In genomic region chrX:109911046-109911445, GRCh38 we compare ENCODE assay signal across 9 cellular contexts.
A peak's percentile ranks its signal among the peaks of the same experiment; 100 is the strongest.
DNase-seq lines count a peak whose midpoint lies in the region; ATAC-seq and TF ChIP-seq lines count a peak whose summit lies in the region.
"Had no signal": no experiment of that assay in that cellular context is flagged by ENCODE, and none has a peak within 500 bp of the region (broad histone marks: within the 10 kb centered on the region; RNA-seq: fewer than 3 reads in every experiment).

No MANE protein-coding gene starts in this region.

- ATAC-seq in thoracic aorta (ENCODE audit: insufficient number of reproducible peaks, low FRiP score, low read depth) (no peak), HG02981 (IDR thresholded peaks at IDR 0.05; ENCODE audit: unreplicated experiment) (no peak)

- H3K27me3 ChIP-seq in fibroblast of lung (ENCODE audit: control insufficient read depth, insufficient read depth, low read length) (no peaks in the 10 kb centered on the region), thoracic aorta (replicated peaks; ENCODE audit: insufficient read depth) (no peaks in the 10 kb centered on the region)

- no peaks in the 10 kb centered on the region for H3K4me1 ChIP-seq in fibroblast of lung (ENCODE audit: control insufficient read depth, extremely low read depth, insufficient read depth, low read length)
- H3K4me1 ChIP-seq in thoracic aorta (ENCODE audit: control insufficient read depth in 1 of 2, low read depth in 2 of 2) = no peaks in the 10 kb centered on the region

- H3K4me2 ChIP-seq in fibroblast of lung (ENCODE audit: extremely low read depth, insufficient read depth, low read length) = no peak overlapping the region

- H3K9me3 ChIP-seq in fibroblast of lung (ENCODE audit: control insufficient read depth, insufficient read depth, low read depth, low read length) (no peaks in the 10 kb centered on the region), thoracic aorta (no peaks in the 10 kb centered on the region)

- no peaks in the 10 kb centered on the region for H3K79me2 ChIP-seq in fibroblast of lung (ENCODE audit: control insufficient read depth, insufficient read depth, low read length)

- DNase-seq in NCI-H1092 treated with DMSO at 0.1 percent for 48 hours (lab: John Stamatoyannopoulos, UW) = peak; percentile 16
- no peak for DNase-seq in NCI-H1092 (lab: John Stamatoyannopoulos, UW)
- DNase-seq in OCI-M1 (lab: John Stamatoyannopoulos, UW) = peak; percentile 33
- DNase-seq in fibroblast of lung (ENCODE audit: low read depth in 2 of 2) = peak in 1 of 2 donors; percentile 18
- no peak for DNase-seq in thoracic aorta (ENCODE audit: low spot score)
- DNase-seq in HUDEP-2 (lab: John Stamatoyannopoulos, UW; ENCODE audit: unreplicated experiment in 76 of 76) = no peak
- no peak for DNase-seq in stimulated activated CD4-positive, alpha-beta T cell treated with anti-CD3 and anti-CD28 coated beads, Interleukin-4, amount 100 ng/mL, for 1 hour
- DNase-seq: stimulated activated CD8-positive, alpha-beta memory T cell treated with anti-CD3 and anti-CD28 coated beads, Interleukin-4, amount 100 ng/mL, for 48 hours had no signal

- H4K20me1 ChIP-seq in fibroblast of lung (ENCODE audit: control insufficient read depth, extremely low read depth, insufficient read depth, low read length) = no peaks in the 10 kb centered on the region

- H3K4me3 ChIP-seq in fibroblast of lung (replicated peaks in 1 of 4; ENCODE audit: control extremely low read depth in 1 of 4, insufficient read depth in 1 of 4, low read depth in 3 of 4, low read length in 4 of 4) (no peak overlapping the region), thoracic aorta (no peak overlapping the region)

- no peak overlapping the region for H3K27ac ChIP-seq in fibroblast of lung (ENCODE audit: insufficient read depth, low read length)
- H3K27ac ChIP-seq in thoracic aorta = no peak overlapping the region

- TF ChIP-seq CTCF in fibroblast of lung (conservative IDR thresholded peaks at IDR 0.05 in 1 of 2, IDR thresholded peaks at IDR 0.05 in 1 of 2; ENCODE audit: low read depth in 1 of 2, low read length in 2 of 2) (peak; percentile 42 to 50), thoracic aorta (IDR thresholded peaks at IDR 0.05) (peak; percentile 34)

- no peak overlapping the region for H2AFZ ChIP-seq in fibroblast of lung (ENCODE audit: low read length)

- no peak overlapping the region for H3K9ac ChIP-seq in fibroblast of lung (ENCODE audit: insufficient read depth, low read length)

- H3K36me3 ChIP-seq in fibroblast of lung (ENCODE audit: control insufficient read depth, insufficient read depth, low read length) (no peaks in the 10 kb centered on the region), thoracic aorta (no peaks in the 10 kb centered on the region)

Comparison
In these comparisons a context has a peak if more than half of its experiments do, and no peak if none do; other contexts are left out.
1. DNase-seq: peak in NCI-H1092 treated with DMSO at 0.1 percent for 48 hours (single experiment) and OCI-M1 (single experiment); none in NCI-H1092 (single experiment), thoracic aorta (single experiment), HUDEP-2 (0 of 76) and stimulated activated CD4-positive, alpha-beta T cell treated with anti-CD3 and anti-CD28 coated beads, Interleukin-4, amount 100 ng/mL, for 1 hour (single experiment).